In the genomic region with DNA sequence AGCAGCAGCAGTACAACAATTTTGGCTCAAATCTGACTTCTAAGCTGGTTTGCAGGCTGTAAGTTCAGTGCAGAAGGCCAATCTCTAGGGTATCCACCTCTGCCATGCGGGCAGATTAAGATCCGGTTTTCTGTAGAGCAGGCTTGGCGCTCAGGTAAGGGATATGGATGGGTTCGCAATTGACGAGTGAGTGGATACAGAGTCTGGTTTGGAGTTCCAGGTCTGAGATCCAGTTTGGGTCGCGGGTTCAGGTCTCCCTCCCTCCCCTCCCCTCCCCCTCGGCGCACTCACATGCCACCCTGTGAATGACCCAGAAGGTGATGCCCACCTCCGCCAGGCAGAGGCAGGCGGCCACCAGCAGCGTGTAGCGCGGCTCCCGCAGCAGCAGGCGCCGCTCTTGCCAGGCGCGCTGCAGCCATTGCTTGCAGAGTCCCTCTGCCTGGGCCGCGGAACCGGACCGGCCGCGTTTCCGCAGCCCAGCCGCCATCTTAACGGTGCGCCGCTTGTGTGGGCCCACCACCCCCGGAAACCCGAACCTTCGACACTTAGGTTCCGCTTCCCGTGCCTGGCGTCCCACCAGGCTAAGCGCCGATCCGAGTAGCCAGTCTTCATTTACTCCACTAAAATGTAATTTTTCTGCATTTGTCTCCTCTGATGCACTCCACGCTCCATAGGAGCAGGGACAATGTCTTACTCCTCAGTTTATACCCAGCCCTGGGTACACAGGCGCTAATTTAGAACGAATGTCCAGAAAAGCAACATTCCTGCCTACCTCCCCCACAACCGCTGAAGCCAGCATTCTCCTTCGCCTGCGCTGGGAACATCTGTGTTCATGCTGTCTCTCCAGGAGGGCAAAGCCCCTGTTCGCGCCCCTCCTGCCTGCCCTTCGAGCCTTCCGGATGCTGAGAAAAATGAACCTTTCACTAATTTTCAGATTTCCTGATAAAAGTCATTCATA, we compare ENCODE assay signal across 1 cellular context.
A peak's percentile ranks its signal among the peaks of the same experiment; 100 is the strongest.
TF ChIP-seq lines count a peak whose summit lies in the region.

Gene ALG3, minus strand, starts transcription at position 509 of the 958 bp plus-strand sequence. Its CDS starts 22 bp downstream, at position 487.

TF ChIP-seq in HEK293, 187 proteins besides CTCF, POLR2A, EP300 and RAD21 (continued from another document and continues in another):
- TF ChIP-seq ZNF48 (tag by site-specific recombination; IDR thresholded peaks at IDR 0.05) (no peak), OVOL3 (tag by site-specific recombination; IDR thresholded peaks at IDR 0.05) (peak; percentile 54; the same call in 1 of the 2 replicates), ZNF248 (tag by site-specific recombination; IDR thresholded peaks at IDR 0.05) (no peak), ZBTB11 (tag by site-specific recombination; conservative IDR thresholded peaks at IDR 0.05; ENCODE audit: low read depth) (peak; percentile 99), ZNF155 (tag by site-specific recombination; IDR thresholded peaks at IDR 0.05) (no peak), ZNF202 (tag by site-specific recombination; IDR thresholded peaks at IDR 0.05; ENCODE audit: borderline replicate concordance) (no peak), ZNF214 (tag by site-specific recombination; IDR thresholded peaks at IDR 0.05; ENCODE audit: borderline replicate concordance) (no peak), ZNF629 (tag by site-specific recombination; IDR thresholded peaks at IDR 0.05) (0 out of 2 replicates have a peak, but pooled peaks have one; percentile 42), ZNF391 (tag by site-specific recombination; IDR thresholded peaks at IDR 0.05; ENCODE audit: borderline replicate concordance, low read depth) (peak; percentile 83; the same call in 1 of the 2 replicates), ZNF501 (tag by site-specific recombination; IDR thresholded peaks at IDR 0.05) (peak; percentile 89), ZFHX2 (tag by site-specific recombination; conservative IDR thresholded peaks at IDR 0.05) (peak; percentile 79), YY1 (tag by site-specific recombination; IDR thresholded peaks at IDR 0.05) (peak; percentile 98), ZNF292 (tag by site-specific recombination; IDR thresholded peaks at IDR 0.05; ENCODE audit: borderline replicate concordance, low read depth) (no peak), HOXD13 (CRISPR knock-in tag; IDR thresholded peaks at IDR 0.05; ENCODE audit: borderline replicate concordance) (no peak), KLF9 (tag by site-specific recombination; IDR thresholded peaks at IDR 0.05; ENCODE audit: low read depth) (peak; percentile 69), ZFP37 (tag by site-specific recombination; IDR thresholded peaks at IDR 0.05) (no peak; the same call in none of the 2 replicates), ZNF670 (tag by site-specific recombination; IDR thresholded peaks at IDR 0.05; ENCODE audit: low read depth) (no peak), ZNF596 (tag by site-specific recombination; IDR thresholded peaks at IDR 0.05) (no peak), ZNF843 (tag by site-specific recombination; IDR thresholded peaks at IDR 0.05) (no peak), WT1 (tag by site-specific recombination; IDR thresholded peaks at IDR 0.05) (0 out of 2 replicates have a peak, but pooled peaks have one; percentile 24), ZNF544 (tag by site-specific recombination; IDR thresholded peaks at IDR 0.05) (no peak), ZNF146 (tag by site-specific recombination; IDR thresholded peaks at IDR 0.05) (no peak), ZNF433 (tag by site-specific recombination; IDR thresholded peaks at IDR 0.05; ENCODE audit: low read depth) (no peak), ZNF777 (tag by site-specific recombination; IDR thresholded peaks at IDR 0.05; ENCODE audit: borderline replicate concordance) (0 out of 2 replicates have a peak, but pooled peaks have one; percentile 53), ZNF658 (tag by site-specific recombination; IDR thresholded peaks at IDR 0.05) (0 out of 2 replicates have a peak, but pooled peaks have one; percentile 13), ZNF654 (tag by site-specific recombination; IDR thresholded peaks at IDR 0.05; ENCODE audit: low read depth) (no peak), ZNF548 (tag by site-specific recombination; IDR thresholded peaks at IDR 0.05) (no peak), GLIS2 (tag by site-specific recombination; IDR thresholded peaks at IDR 0.05) (no peak), ZNF354C (tag by site-specific recombination; IDR thresholded peaks at IDR 0.05; ENCODE audit: borderline replicate concordance, low read depth) (no peak), ZNF324 (tag by site-specific recombination; IDR thresholded peaks at IDR 0.05) (peak; percentile 77), ZBTB8A (tag by site-specific recombination; IDR thresholded peaks at IDR 0.05) (no peak), ZFP41 (tag by site-specific recombination; IDR thresholded peaks at IDR 0.05; ENCODE audit: borderline replicate concordance) (no peak), KLF17 (tag by site-specific recombination; IDR thresholded peaks at IDR 0.05) (peak; percentile 86; the same call in 1 of the 2 replicates), GLI4 (tag by site-specific recombination; IDR thresholded peaks at IDR 0.05) (0 out of 2 replicates have a peak, but pooled peaks have one; percentile 3), ZNF521 (tag by site-specific recombination; IDR thresholded peaks at IDR 0.05) (no peak), ZNF37A (tag by site-specific recombination; IDR thresholded peaks at IDR 0.05) (no peak)
- TF ChIP-seq, protein P1, sequence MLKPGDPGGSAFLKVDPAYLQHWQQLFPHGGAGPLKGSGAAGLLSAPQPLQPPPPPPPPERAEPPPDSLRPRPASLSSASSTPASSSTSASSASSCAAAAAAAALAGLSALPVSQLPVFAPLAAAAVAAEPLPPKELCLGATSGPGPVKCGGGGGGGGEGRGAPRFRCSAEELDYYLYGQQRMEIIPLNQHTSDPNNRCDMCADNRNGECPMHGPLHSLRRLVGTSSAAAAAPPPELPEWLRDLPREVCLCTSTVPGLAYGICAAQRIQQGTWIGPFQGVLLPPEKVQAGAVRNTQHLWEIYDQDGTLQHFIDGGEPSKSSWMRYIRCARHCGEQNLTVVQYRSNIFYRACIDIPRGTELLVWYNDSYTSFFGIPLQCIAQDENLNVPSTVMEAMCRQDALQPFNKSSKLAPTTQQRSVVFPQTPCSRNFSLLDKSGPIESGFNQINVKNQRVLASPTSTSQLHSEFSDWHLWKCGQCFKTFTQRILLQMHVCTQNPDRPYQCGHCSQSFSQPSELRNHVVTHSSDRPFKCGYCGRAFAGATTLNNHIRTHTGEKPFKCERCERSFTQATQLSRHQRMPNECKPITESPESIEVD (tag by site-specific recombination; IDR thresholded peaks at IDR 0.05): no peak
- TF ChIP-seq, protein P2, sequence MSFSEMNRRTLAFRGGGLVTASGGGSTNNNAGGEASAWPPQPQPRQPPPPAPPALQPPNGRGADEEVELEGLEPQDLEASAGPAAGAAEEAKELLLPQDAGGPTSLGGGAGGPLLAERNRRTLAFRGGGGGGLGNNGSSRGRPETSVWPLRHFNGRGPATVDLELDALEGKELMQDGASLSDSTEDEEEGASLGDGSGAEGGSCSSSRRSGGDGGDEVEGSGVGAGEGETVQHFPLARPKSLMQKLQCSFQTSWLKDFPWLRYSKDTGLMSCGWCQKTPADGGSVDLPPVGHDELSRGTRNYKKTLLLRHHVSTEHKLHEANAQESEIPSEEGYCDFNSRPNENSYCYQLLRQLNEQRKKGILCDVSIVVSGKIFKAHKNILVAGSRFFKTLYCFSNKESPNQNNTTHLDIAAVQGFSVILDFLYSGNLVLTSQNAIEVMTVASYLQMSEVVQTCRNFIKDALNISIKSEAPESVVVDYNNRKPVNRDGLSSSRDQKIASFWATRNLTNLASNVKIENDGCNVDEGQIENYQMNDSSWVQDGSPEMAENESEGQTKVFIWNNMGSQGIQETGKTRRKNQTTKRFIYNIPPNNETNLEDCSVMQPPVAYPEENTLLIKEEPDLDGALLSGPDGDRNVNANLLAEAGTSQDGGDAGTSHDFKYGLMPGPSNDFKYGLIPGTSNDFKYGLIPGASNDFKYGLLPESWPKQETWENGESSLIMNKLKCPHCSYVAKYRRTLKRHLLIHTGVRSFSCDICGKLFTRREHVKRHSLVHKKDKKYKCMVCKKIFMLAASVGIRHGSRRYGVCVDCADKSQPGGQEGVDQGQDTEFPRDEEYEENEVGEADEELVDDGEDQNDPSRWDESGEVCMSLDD (tag by site-specific recombination; IDR thresholded peaks at IDR 0.05): no peak
- TF ChIP-seq, protein P3, sequence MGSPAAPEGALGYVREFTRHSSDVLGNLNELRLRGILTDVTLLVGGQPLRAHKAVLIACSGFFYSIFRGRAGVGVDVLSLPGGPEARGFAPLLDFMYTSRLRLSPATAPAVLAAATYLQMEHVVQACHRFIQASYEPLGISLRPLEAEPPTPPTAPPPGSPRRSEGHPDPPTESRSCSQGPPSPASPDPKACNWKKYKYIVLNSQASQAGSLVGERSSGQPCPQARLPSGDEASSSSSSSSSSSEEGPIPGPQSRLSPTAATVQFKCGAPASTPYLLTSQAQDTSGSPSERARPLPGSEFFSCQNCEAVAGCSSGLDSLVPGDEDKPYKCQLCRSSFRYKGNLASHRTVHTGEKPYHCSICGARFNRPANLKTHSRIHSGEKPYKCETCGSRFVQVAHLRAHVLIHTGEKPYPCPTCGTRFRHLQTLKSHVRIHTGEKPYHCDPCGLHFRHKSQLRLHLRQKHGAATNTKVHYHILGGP (tag by site-specific recombination; IDR thresholded peaks at IDR 0.05): no peak
- TF ChIP-seq, protein P4, sequence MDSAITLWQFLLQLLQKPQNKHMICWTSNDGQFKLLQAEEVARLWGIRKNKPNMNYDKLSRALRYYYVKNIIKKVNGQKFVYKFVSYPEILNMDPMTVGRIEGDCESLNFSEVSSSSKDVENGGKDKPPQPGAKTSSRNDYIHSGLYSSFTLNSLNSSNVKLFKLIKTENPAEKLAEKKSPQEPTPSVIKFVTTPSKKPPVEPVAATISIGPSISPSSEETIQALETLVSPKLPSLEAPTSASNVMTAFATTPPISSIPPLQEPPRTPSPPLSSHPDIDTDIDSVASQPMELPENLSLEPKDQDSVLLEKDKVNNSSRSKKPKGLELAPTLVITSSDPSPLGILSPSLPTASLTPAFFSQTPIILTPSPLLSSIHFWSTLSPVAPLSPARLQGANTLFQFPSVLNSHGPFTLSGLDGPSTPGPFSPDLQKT (IDR thresholded peaks at IDR 0.05; ENCODE audit: borderline replicate concordance, low read depth, low read length): no peak
- TF ChIP-seq, protein P5, sequence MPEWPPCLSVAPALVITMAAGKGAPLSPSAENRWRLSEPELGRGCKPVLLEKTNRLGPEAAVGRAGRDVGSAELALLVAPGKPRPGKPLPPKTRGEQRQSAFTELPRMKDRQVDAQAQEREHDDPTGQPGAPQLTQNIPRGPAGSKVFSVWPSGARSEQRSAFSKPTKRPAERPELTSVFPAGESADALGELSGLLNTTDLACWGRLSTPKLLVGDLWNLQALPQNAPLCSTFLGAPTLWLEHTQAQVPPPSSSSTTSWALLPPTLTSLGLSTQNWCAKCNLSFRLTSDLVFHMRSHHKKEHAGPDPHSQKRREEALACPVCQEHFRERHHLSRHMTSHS (tag by site-specific recombination; IDR thresholded peaks at IDR 0.05): no peak
- TF ChIP-seq, protein P6, sequence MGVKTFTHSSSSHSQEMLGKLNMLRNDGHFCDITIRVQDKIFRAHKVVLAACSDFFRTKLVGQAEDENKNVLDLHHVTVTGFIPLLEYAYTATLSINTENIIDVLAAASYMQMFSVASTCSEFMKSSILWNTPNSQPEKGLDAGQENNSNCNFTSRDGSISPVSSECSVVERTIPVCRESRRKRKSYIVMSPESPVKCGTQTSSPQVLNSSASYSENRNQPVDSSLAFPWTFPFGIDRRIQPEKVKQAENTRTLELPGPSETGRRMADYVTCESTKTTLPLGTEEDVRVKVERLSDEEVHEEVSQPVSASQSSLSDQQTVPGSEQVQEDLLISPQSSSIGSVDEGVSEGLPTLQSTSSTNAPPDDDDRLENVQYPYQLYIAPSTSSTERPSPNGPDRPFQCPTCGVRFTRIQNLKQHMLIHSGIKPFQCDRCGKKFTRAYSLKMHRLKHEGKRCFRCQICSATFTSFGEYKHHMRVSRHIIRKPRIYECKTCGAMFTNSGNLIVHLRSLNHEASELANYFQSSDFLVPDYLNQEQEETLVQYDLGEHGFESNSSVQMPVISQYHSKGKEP (tag by site-specific recombination; IDR thresholded peaks at IDR 0.05): no peak
- TF ChIP-seq, protein P7, sequence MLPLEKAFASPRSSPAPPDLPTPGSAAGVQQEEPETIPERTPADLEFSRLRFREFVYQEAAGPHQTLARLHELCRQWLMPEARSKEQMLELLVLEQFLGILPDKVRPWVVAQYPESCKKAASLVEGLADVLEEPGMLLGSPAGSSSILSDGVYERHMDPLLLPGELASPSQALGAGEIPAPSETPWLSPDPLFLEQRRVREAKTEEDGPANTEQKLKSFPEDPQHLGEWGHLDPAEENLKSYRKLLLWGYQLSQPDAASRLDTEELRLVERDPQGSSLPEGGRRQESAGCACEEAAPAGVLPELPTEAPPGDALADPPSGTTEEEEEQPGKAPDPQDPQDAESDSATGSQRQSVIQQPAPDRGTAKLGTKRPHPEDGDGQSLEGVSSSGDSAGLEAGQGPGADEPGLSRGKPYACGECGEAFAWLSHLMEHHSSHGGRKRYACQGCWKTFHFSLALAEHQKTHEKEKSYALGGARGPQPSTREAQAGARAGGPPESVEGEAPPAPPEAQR (tag by site-specific recombination; IDR thresholded peaks at IDR 0.05): no peak
